ENCODE assay signal across 25 cellular contexts in the genomic region with DNA sequence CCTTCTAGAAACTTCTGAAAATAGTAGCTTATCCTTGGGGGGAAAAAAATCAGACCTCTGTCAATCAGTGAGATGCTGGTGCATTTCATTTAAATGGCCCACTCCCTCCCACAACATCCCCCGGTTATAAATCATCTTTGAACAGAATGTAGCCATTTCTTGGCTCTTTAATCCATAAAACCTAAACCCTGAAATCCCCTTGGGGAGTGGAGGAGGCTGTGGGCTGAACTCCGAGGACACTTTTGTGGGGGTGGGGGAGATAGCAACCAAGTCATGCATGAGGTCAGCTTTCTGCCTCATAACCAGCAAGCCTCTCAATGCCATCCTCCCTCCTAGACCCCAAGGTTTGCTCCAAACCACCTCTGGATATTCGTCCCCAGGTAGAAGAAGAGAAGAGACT. TPM values are rescaled to one million over a fixed set of nuclear protein-coding genes. Genes with fewer than 3 reads are reported as not detected.
A peak's percentile ranks its signal among the peaks of the same experiment; 100 is the strongest.
DNase-seq lines count a peak whose midpoint lies in the region; ATAC-seq and TF ChIP-seq lines count a peak whose summit lies in the region.
"Had no signal": no experiment of that assay in that cellular context is flagged by ENCODE, and none has a peak within 500 bp of the region (broad histone marks: within the 10 kb centered on the region; RNA-seq: fewer than 3 reads in every experiment).

No MANE protein-coding gene starts in this region.

- H3F3A ChIP-seq in DOHH2 (ENCODE audit: control insufficient read depth, insufficient read depth) = peaks cover 54% of the 10 kb centered on the region
- peaks cover 27% of the 10 kb centered on the region for H3F3A ChIP-seq in SU-DHL-6 (ENCODE audit: insufficient read depth)

- DNase-seq in fibroblast of pulmonary artery (ENCODE audit: low read depth) = no peak
- no peak for DNase-seq in Peyer's patch
- DNase-seq in DMS 273 (lab: John Stamatoyannopoulos, UW; ENCODE audit: unreplicated experiment) = no peak
- no peak for DNase-seq in activated CD4-positive, alpha-beta T cell treated with anti-CD3 and anti-CD28 coated beads, Interleukin-2, amount 50 U/mL, for 1 hour
- DNase-seq: body of pancreas; foreskin keratinocyte; natural killer cell; NCI-H1105 treated with DMSO at 0.1 percent for 48 hours; NCI-H2107; NCI-H524; Right ventricle myocardium superior; stimulated activated CD4-positive, alpha-beta T cell treated with anti-CD3 and anti-CD28 coated beads, Interleukin-2, amount 100 ng/mL, for 48 hours; T-cell; upper lobe of left lung had no signal

- no peaks in the 10 kb centered on the region for H3K9me3 Mint-ChIP-seq in stimulated activated memory B cell treated with anti-CD40 and anti-IgM and Interleukin-4, amounts not matched to agents 10 μg/mL and 1 μg/mL and 100 μg/mL, for 72 hours
- H3K9me3 Mint-ChIP-seq: activated T-helper 1 cell treated with anti-CD3 and anti-CD28 coated beads, Interleukin-12 subunit alpha, Interleukin-12 subunit beta, Interleukin-2, Interleukin-4 antibody, amounts not matched to agents 30 ng/mL and 10 ng/mL and 1 ng/mL, durations not matched to agents 14 hours and 24 hours and 36 hours; natural killer cell; T-cell had no signal

- no peak for ATAC-seq in stimulated activated memory B cell treated with anti-CD40 and anti-IgM and Interleukin-4, amounts not matched to agents 10 μg/mL and 1 μg/mL and 100 μg/mL, for 72 hours
- no peak for ATAC-seq in GM19035 (IDR thresholded peaks at IDR 0.05; ENCODE audit: unreplicated experiment)
- ATAC-seq: body of pancreas, foreskin keratinocyte, HCT116, natural killer cell, T-cell had no signal

- H3K36me3 ChIP-seq in DOHH2 (ENCODE audit: control insufficient read depth, low read length) = peaks cover 64% of the 10 kb centered on the region
- H3K36me3 ChIP-seq in SU-DHL-6 (ENCODE audit: low read length) = no peaks in the 10 kb centered on the region
- no peaks in the 10 kb centered on the region for H3K36me3 ChIP-seq in Peyer's patch
- H3K36me3 ChIP-seq: upper lobe of left lung had no signal

- H3K9me2 ChIP-seq in DOHH2 (replicated peaks; ENCODE audit: control insufficient read depth, low read length) (no peaks in the 10 kb centered on the region), SU-DHL-6 (replicated peaks; ENCODE audit: insufficient read depth, low read length) (no peaks in the 10 kb centered on the region)

- H3K4me3 ChIP-seq in DOHH2 (ENCODE audit: low read length) = peak overlapping the region; percentile 79
- no peak overlapping the region for H3K4me3 ChIP-seq in SU-DHL-6 (ENCODE audit: insufficient read depth, low read length, poor library complexity, severe bottlenecking)
- H3K4me3 ChIP-seq in fibroblast of pulmonary artery (replicated peaks; ENCODE audit: low read depth, low read length) = peak overlapping the region; percentile 34
- no peak overlapping the region for H3K4me3 ChIP-seq in Peyer's patch
- H3K4me3 ChIP-seq: body of pancreas, skin epidermis, upper lobe of left lung had no signal

- H3K79me2 ChIP-seq in DOHH2 (ENCODE audit: control insufficient read depth, low read length) (peaks cover 61% of the 10 kb centered on the region), SU-DHL-6 (ENCODE audit: insufficient read depth, low read length) (no peaks in the 10 kb centered on the region)

- H3K36me3 Mint-ChIP-seq in stimulated activated memory B cell treated with anti-CD40 and anti-IgM and Interleukin-4, amounts not matched to agents 10 μg/mL and 1 μg/mL and 100 μg/mL, for 72 hours = no peaks in the 10 kb centered on the region
- H3K36me3 Mint-ChIP-seq: activated naive CD8-positive, alpha-beta T cell; natural killer cell; T-cell had no signal

- TF ChIP-seq CTCF in DOHH2 (IDR thresholded peaks at IDR 0.05; ENCODE audit: low read depth, low read length, poor library complexity, severe bottlenecking) (no peak), SU-DHL-6 (IDR thresholded peaks at IDR 0.05; ENCODE audit: insufficient read depth, low read length, poor library complexity, severe bottlenecking) (no peak), fibroblast of pulmonary artery (IDR thresholded peaks at IDR 0.05; ENCODE audit: low read length, missing control alignments) (no peak), Peyer's patch (IDR thresholded peaks at IDR 0.05) (no peak)

- H3K27ac Mint-ChIP-seq in stimulated activated memory B cell treated with anti-CD40 and anti-IgM and Interleukin-4, amounts not matched to agents 10 μg/mL and 1 μg/mL and 100 μg/mL, for 72 hours = peak overlapping the region; percentile 62
- H3K27ac Mint-ChIP-seq: activated naive CD8-positive, alpha-beta T cell; activated T-helper 1 cell treated with anti-CD3 and anti-CD28 coated beads, Interleukin-12 subunit alpha, Interleukin-12 subunit beta, Interleukin-2, Interleukin-4 antibody, amounts not matched to agents 30 ng/mL and 10 ng/mL and 1 ng/mL, durations not matched to agents 14 hours and 24 hours and 36 hours; natural killer cell; stimulated activated naive CD8-positive, alpha-beta T cell treated with anti-CD3 and anti-CD28 coated beads, Interleukin-15, Interleukin-2, amounts not matched to agents 100 ng/mL and 50 ng/mL, for 24 hours; T-cell had no signal

- H3K27me3 ChIP-seq in DOHH2 (ENCODE audit: control insufficient read depth, low read length) (no peaks in the 10 kb centered on the region), SU-DHL-6 (ENCODE audit: low read length) (no peaks in the 10 kb centered on the region), Peyer's patch (no peaks in the 10 kb centered on the region)
- H3K27me3 ChIP-seq: body of pancreas, upper lobe of left lung had no signal

- H3K4me2 ChIP-seq in DOHH2 (ENCODE audit: low read length) (peak overlapping the region; percentile 87), SU-DHL-6 (ENCODE audit: low read depth, low read length, poor library complexity, severe bottlenecking) (peak overlapping the region; percentile 58)

- no peak overlapping the region for H2AFZ ChIP-seq in SU-DHL-6 (ENCODE audit: low read depth, low read length, severe bottlenecking)

- H3K9me3 ChIP-seq in DOHH2 (ENCODE audit: control insufficient read depth, insufficient read depth, low read length) (no peaks in the 10 kb centered on the region), SU-DHL-6 (ENCODE audit: insufficient read depth, low read length) (no peaks in the 10 kb centered on the region), Peyer's patch (no peaks in the 10 kb centered on the region)
- H3K9me3 ChIP-seq: body of pancreas, upper lobe of left lung had no signal

- no peaks in the 10 kb centered on the region for H3K27me3 Mint-ChIP-seq in stimulated activated memory B cell treated with anti-CD40 and anti-IgM and Interleukin-4, amounts not matched to agents 10 μg/mL and 1 μg/mL and 100 μg/mL, for 72 hours

- H3K4me3 Mint-ChIP-seq in stimulated activated memory B cell treated with anti-CD40 and anti-IgM and Interleukin-4, amounts not matched to agents 10 μg/mL and 1 μg/mL and 100 μg/mL, for 72 hours = peak overlapping the region; percentile 15
- H3K4me3 Mint-ChIP-seq: activated naive CD8-positive, alpha-beta T cell; activated T-helper 1 cell treated with anti-CD3 and anti-CD28 coated beads, Interleukin-12 subunit alpha, Interleukin-12 subunit beta, Interleukin-2, Interleukin-4 antibody, amounts not matched to agents 30 ng/mL and 10 ng/mL and 1 ng/mL, durations not matched to agents 14 hours and 24 hours and 36 hours; natural killer cell; stimulated activated naive CD8-positive, alpha-beta T cell treated with anti-CD3 and anti-CD28 coated beads, Interleukin-15, Interleukin-2, amounts not matched to agents 100 ng/mL and 50 ng/mL, for 24 hours; T-cell had no signal

- H3K4me1 ChIP-seq in DOHH2 (ENCODE audit: control insufficient read depth, low read length) (peaks cover 96% of the 10 kb centered on the region), Peyer's patch (no peaks in the 10 kb centered on the region)
- H3K4me1 ChIP-seq: body of pancreas, foreskin keratinocyte, upper lobe of left lung had no signal

- peak overlapping the region; percentile 98 for H3K27ac ChIP-seq in DOHH2 (ENCODE audit: low read depth, low read length)
- H3K27ac ChIP-seq in SU-DHL-6 (ENCODE audit: low read depth, low read length) = no peak overlapping the region
- H3K27ac ChIP-seq in Peyer's patch = no peak overlapping the region
- H3K27ac ChIP-seq: body of pancreas, foreskin keratinocyte, skin epidermis, upper lobe of left lung had no signal

- H3K9ac ChIP-seq in SU-DHL-6 (ENCODE audit: low read length) = no peak overlapping the region

- TF ChIP-seq POLR2A in Peyer's patch (IDR thresholded peaks at IDR 0.05) = no peak

- peaks cover 63% of the 10 kb centered on the region for H3K4me1 Mint-ChIP-seq in stimulated activated memory B cell treated with anti-CD40 and anti-IgM and Interleukin-4, amounts not matched to agents 10 μg/mL and 1 μg/mL and 100 μg/mL, for 72 hours
- H3K4me1 Mint-ChIP-seq: natural killer cell had no signal

- no peaks in the 10 kb centered on the region for H4K20me1 ChIP-seq in DOHH2 (ENCODE audit: control insufficient read depth, insufficient read depth, low read depth, low read length)
- H4K20me1 ChIP-seq in SU-DHL-6 (ENCODE audit: low read depth, low read length) = no peaks in the 10 kb centered on the region

RNA-seq across cellular contexts. Expression of gene HRK, which starts 21.0 kb away (rescaled TPM):
- total RNA-seq in Peyer's patch = not detected
- total RNA-seq: activated T-helper 1 cell treated with anti-CD3 and anti-CD28 coated beads, Interleukin-12 subunit alpha, Interleukin-12 subunit beta, Interleukin-2, Interleukin-4 antibody, amounts not matched to agents 30 ng/mL and 10 ng/mL and 1 ng/mL, durations not matched to agents 14 hours and 24 hours and 36 hours; body of pancreas; foreskin keratinocyte; mesenteric fat pad; posterior vena cava had no signal

RNA-seq across cellular contexts. Expression of gene FBXW8, which starts 50.5 kb away (rescaled TPM):
- 10 to 100 TPM in 1 of 4 donors, 1 to 10 TPM in 3; 4.7 to 28.9 (median 9.2) TPM for total RNA-seq in Peyer's patch

Comparison
In these comparisons a context has a peak if more than half of its experiments do, and no peak if none do; other contexts are left out.
1. H3K4me3 ChIP-seq: peak in DOHH2 (single experiment) and fibroblast of pulmonary artery (single experiment); none in SU-DHL-6 (single experiment) and Peyer's patch (0 of 4).